In the genomic region with DNA sequence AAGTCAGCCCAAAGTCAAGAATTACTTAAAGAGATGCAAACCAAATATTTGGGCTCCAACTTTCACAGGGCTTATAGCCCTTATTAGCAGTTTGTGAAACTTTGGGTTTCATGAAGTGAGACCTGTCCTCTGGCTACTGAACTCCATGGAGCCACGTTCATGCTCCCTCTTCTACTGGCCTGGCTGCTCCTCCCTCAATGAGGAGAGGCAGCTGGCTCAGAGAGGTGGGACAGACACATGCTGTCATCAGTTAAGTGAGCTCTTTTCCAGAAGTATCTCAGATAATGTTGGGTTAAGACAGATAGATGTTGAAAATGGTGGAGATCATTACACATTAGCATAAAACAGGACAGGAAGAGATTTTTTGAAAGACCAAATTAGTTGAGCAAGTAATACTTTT, we compare ENCODE assay signal across 1 cellular context.
TF ChIP-seq lines count a peak whose summit lies in the region.

No MANE protein-coding gene starts in this region.

TF ChIP-seq in GM12878, 131 proteins besides CTCF, POLR2A, EP300 and RAD21:
- TF ChIP-seq, protein P1, sequence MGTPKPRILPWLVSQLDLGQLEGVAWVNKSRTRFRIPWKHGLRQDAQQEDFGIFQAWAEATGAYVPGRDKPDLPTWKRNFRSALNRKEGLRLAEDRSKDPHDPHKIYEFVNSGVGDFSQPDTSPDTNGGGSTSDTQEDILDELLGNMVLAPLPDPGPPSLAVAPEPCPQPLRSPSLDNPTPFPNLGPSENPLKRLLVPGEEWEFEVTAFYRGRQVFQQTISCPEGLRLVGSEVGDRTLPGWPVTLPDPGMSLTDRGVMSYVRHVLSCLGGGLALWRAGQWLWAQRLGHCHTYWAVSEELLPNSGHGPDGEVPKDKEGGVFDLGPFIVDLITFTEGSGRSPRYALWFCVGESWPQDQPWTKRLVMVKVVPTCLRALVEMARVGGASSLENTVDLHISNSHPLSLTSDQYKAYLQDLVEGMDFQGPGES (IDR thresholded peaks at IDR 0.05) = no peak
- no peak for TF ChIP-seq SUPT20H (IDR thresholded peaks at IDR 0.05; ENCODE audit: borderline replicate concordance, control insufficient read depth, low read depth, low read length)
